2 cellular contexts compared by ENCODE assay signal in the genomic region with DNA sequence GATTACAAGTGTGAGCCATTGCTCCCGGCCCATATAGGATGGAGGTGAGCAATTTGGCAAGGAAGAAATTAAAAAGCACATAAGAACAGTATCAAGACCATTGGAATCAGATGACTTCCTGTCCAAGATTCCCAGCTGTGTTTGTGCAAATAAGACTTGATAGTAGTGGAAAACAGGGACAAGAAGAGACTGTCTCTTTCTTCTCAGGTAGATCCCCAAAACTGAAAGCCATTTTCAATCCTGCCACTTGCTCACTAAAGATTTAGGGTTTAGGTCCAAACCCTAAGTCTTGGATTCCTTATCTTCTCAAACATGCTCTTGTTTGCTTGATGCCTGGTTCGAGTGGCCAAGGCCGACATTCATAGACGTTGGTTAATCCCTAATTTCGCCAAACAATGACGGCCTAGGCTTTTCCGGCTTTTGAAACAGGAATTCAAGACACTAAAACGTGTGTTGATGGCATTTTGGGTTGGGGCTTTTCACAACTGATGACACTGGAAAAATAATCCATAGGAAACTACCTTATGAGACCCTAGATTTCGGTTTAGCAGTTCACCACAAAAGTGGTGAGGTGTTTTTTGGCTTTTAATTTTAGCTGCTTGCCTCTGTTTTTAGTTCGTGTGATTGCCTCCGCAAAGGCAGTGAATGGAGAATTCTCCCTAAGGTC.
TF ChIP-seq lines count a peak whose summit lies in the region.

No MANE protein-coding gene starts in this region.

TF ChIP-seq in SK-N-SH, 30 proteins besides CTCF, POLR2A, EP300 and RAD21 (continued from another document):
- TF ChIP-seq, protein P1, sequence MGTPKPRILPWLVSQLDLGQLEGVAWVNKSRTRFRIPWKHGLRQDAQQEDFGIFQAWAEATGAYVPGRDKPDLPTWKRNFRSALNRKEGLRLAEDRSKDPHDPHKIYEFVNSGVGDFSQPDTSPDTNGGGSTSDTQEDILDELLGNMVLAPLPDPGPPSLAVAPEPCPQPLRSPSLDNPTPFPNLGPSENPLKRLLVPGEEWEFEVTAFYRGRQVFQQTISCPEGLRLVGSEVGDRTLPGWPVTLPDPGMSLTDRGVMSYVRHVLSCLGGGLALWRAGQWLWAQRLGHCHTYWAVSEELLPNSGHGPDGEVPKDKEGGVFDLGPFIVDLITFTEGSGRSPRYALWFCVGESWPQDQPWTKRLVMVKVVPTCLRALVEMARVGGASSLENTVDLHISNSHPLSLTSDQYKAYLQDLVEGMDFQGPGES (IDR thresholded peaks at IDR 0.05; ENCODE audit: low read depth, low read length): no peak
- TF ChIP-seq EZH2phosphoT487 (IDR thresholded peaks at IDR 0.05; ENCODE audit: borderline replicate concordance, low read depth): no peak
- no peak for TF ChIP-seq FOXM1 (IDR thresholded peaks at IDR 0.05; ENCODE audit: low read depth)
- TF ChIP-seq JUND (IDR thresholded peaks at IDR 0.05): no peak

TF ChIP-seq in SK-N-SH treated with all-trans-retinoic acid at 6 μM for 48 hours, 23 proteins besides CTCF, POLR2A, EP300 and RAD21 (continued from another document):
- no peak for TF ChIP-seq ZFP30 (CRISPR knock-in tag; IDR thresholded peaks at IDR 0.05)
- TF ChIP-seq GLIS3 (CRISPR knock-in tag; IDR thresholded peaks at IDR 0.05): no peak
- TF ChIP-seq, protein P2, sequence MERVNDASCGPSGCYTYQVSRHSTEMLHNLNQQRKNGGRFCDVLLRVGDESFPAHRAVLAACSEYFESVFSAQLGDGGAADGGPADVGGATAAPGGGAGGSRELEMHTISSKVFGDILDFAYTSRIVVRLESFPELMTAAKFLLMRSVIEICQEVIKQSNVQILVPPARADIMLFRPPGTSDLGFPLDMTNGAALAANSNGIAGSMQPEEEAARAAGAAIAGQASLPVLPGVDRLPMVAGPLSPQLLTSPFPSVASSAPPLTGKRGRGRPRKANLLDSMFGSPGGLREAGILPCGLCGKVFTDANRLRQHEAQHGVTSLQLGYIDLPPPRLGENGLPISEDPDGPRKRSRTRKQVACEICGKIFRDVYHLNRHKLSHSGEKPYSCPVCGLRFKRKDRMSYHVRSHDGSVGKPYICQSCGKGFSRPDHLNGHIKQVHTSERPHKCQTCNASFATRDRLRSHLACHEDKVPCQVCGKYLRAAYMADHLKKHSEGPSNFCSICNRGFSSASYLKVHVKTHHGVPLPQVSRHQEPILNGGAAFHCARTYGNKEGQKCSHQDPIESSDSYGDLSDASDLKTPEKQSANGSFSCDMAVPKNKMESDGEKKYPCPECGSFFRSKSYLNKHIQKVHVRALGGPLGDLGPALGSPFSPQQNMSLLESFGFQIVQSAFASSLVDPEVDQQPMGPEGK (CRISPR knock-in tag; IDR thresholded peaks at IDR 0.05; ENCODE audit: borderline replicate concordance): no peak
- TF ChIP-seq, protein P3, sequence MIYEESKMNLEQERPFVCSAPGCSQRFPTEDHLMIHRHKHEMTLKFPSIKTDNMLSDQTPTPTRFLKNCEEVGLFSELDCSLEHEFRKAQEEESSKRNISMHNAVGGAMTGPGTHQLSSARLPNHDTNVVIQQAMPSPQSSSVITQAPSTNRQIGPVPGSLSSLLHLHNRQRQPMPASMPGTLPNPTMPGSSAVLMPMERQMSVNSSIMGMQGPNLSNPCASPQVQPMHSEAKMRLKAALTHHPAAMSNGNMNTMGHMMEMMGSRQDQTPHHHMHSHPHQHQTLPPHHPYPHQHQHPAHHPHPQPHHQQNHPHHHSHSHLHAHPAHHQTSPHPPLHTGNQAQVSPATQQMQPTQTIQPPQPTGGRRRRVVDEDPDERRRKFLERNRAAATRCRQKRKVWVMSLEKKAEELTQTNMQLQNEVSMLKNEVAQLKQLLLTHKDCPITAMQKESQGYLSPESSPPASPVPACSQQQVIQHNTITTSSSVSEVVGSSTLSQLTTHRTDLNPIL (CRISPR knock-in tag; IDR thresholded peaks at IDR 0.05; ENCODE audit: low read depth): no peak
- TF ChIP-seq, protein P4, sequence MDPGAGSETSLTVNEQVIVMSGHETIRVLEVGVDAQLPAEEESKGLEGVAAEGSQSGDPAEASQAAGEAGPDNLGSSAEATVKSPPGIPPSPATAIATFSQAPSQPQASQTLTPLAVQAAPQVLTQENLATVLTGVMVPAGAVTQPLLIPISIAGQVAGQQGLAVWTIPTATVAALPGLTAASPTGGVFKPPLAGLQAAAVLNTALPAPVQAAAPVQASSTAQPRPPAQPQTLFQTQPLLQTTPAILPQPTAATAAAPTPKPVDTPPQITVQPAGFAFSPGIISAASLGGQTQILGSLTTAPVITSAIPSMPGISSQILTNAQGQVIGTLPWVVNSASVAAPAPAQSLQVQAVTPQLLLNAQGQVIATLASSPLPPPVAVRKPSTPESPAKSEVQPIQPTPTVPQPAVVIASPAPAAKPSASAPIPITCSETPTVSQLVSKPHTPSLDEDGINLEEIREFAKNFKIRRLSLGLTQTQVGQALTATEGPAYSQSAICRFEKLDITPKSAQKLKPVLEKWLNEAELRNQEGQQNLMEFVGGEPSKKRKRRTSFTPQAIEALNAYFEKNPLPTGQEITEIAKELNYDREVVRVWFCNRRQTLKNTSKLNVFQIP (CRISPR knock-in tag; IDR thresholded peaks at IDR 0.05; ENCODE audit: borderline replicate concordance, low read depth): no peak
- TF ChIP-seq ARNTL (CRISPR knock-in tag; IDR thresholded peaks at IDR 0.05; ENCODE audit: borderline replicate concordance, low read depth): no peak
- TF ChIP-seq ISL1 (CRISPR knock-in tag; IDR thresholded peaks at IDR 0.05): no peak
- TF ChIP-seq, protein P5, sequence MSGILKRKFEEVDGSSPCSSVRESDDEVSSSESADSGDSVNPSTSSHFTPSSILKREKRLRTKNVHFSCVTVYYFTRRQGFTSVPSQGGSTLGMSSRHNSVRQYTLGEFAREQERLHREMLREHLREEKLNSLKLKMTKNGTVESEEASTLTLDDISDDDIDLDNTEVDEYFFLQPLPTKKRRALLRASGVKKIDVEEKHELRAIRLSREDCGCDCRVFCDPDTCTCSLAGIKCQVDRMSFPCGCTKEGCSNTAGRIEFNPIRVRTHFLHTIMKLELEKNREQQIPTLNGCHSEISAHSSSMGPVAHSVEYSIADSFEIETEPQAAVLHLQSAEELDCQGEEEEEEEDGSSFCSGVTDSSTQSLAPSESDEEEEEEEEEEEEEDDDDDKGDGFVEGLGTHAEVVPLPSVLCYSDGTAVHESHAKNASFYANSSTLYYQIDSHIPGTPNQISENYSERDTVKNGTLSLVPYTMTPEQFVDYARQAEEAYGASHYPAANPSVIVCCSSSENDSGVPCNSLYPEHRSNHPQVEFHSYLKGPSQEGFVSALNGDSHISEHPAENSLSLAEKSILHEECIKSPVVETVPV (CRISPR knock-in tag; IDR thresholded peaks at IDR 0.05): no peak
- no peak for TF ChIP-seq PPARA (CRISPR knock-in tag; IDR thresholded peaks at IDR 0.05; ENCODE audit: borderline replicate concordance)
- TF ChIP-seq CSDC2 (CRISPR knock-in tag; IDR thresholded peaks at IDR 0.05): no peak
